In genomic region chrX:18471296-18471695, GRCh38 we compare ENCODE assay signal across 33 cellular contexts. TPM values are rescaled to one million over a fixed set of nuclear protein-coding genes. Genes with fewer than 3 reads are reported as not detected.
DNase-seq lines count a peak whose midpoint lies in the region; ATAC-seq, FAIRE-seq and TF ChIP-seq lines count a peak whose summit lies in the region.
"Had no signal": no experiment of that assay in that cellular context is flagged by ENCODE, and none has a peak within 500 bp of the region (broad histone marks: within the 10 kb centered on the region; RNA-seq: fewer than 3 reads in every experiment).

No MANE protein-coding gene starts in this region.

- no peaks in the 10 kb centered on the region for H3K9me3 ChIP-seq in endothelial cell of umbilical vein (replicated peaks; ENCODE audit: control insufficient read depth, insufficient read depth, low read length)
- H3K9me3 ChIP-seq in left lung: no peaks in the 10 kb centered on the region
- H3K9me3 ChIP-seq in pancreas: no peaks in the 10 kb centered on the region
- H3K9me3 ChIP-seq: A549; BE2C; BLaER1; BLaER1 treated with 17β-estradiol and CSF1 and Interleukin-3, amounts not matched to agents 10 nM and 100 nM; Caco-2 had no signal

- H2AFZ ChIP-seq in endothelial cell of umbilical vein (ENCODE audit: low read depth, low read length): no peak overlapping the region

- H3K36me3 ChIP-seq in endothelial cell of umbilical vein (ENCODE audit: control insufficient read depth in 2 of 2, extremely low read depth in 1 of 2, insufficient read depth in 2 of 2, low read length in 2 of 2): no peaks in the 10 kb centered on the region
- no peaks in the 10 kb centered on the region for H3K36me3 ChIP-seq in left lung
- H3K36me3 ChIP-seq in pancreas: no peaks in the 10 kb centered on the region
- H3K36me3 ChIP-seq: BE2C; BLaER1; BLaER1 treated with 17β-estradiol and CSF1 and Interleukin-3, amounts not matched to agents 10 nM and 100 nM had no signal

- H3K4me1 ChIP-seq in endothelial cell of umbilical vein (ENCODE audit: control insufficient read depth, extremely low read depth, insufficient read depth, low read length) (no peaks in the 10 kb centered on the region), left lung (no peaks in the 10 kb centered on the region), pancreas (no peaks in the 10 kb centered on the region)
- H3K4me1 ChIP-seq: BE2C; BLaER1; BLaER1 treated with 17β-estradiol and CSF1 and Interleukin-3, amounts not matched to agents 10 nM and 100 nM; Caco-2 had no signal

- H3K4me3 ChIP-seq in endothelial cell of umbilical vein (replicated peaks in 1 of 3; ENCODE audit: insufficient read depth in 1 of 3, low read depth in 1 of 3, low read length in 3 of 3) (no peak overlapping the region), left lung (no peak overlapping the region), pancreas (no peak overlapping the region)
- H3K4me3 ChIP-seq: A549; BLaER1; BLaER1 treated with 17β-estradiol and CSF1 and Interleukin-3, amounts not matched to agents 10 nM and 100 nM had no signal

- dilution Hi-C loops in endothelial cell of umbilical vein (cut with MboI; ENCODE audit: extremely low pct_ligation_motif_present, low sequenced_read_pairs): no loop called here

- TF ChIP-seq POLR2A in endothelial cell of umbilical vein (IDR thresholded peaks at IDR 0.05; ENCODE audit: low read depth, low read length): no peak

- H3K9ac ChIP-seq in endothelial cell of umbilical vein (replicated peaks; ENCODE audit: extremely low read depth, insufficient read depth, low read length): no peak overlapping the region
- H3K9ac ChIP-seq: BLaER1; BLaER1 treated with 17β-estradiol and CSF1 and Interleukin-3, amounts not matched to agents 10 nM and 100 nM had no signal

- no peak overlapping the region for H3K27ac ChIP-seq in endothelial cell of umbilical vein (ENCODE audit: insufficient read depth, low read depth, low read length)
- H3K27ac ChIP-seq in left lung: no peak overlapping the region
- no peak overlapping the region for H3K27ac ChIP-seq in pancreas
- H3K27ac ChIP-seq: 22Rv1; A549; BLaER1; BLaER1 treated with 17β-estradiol and CSF1 and Interleukin-3, amounts not matched to agents 10 nM and 100 nM; C4-2B had no signal

- CTCF ChIA-PET in endothelial cell of umbilical vein (lab: Charles Lee): no interaction called here

- peak; percentile 54 for ATAC-seq in left lung
- ATAC-seq in HG03159 (IDR thresholded peaks at IDR 0.05; ENCODE audit: unreplicated experiment): no peak
- ATAC-seq in pancreas: no peak
- ATAC-seq in GM19452 (IDR thresholded peaks at IDR 0.05; ENCODE audit: unreplicated experiment): no peak
- ATAC-seq: A549; CD8-positive, alpha-beta T cell had no signal

- TF ChIP-seq CTCF in endothelial cell of umbilical vein (IDR thresholded peaks at IDR 0.05; ENCODE audit: extremely low read depth in 1 of 2, insufficient read depth in 1 of 2, low read depth in 1 of 2, low read length in 2 of 2) (no peak), left lung (IDR thresholded peaks at IDR 0.05) (no peak), pancreas (IDR thresholded peaks at IDR 0.05) (no peak)

- H3K9me1 ChIP-seq in endothelial cell of umbilical vein (replicated peaks; ENCODE audit: control insufficient read depth, extremely low read depth, insufficient read depth, low read length): no peaks in the 10 kb centered on the region

- no peaks in the 10 kb centered on the region for H4K20me1 ChIP-seq in endothelial cell of umbilical vein (replicated peaks; ENCODE audit: control insufficient read depth, extremely low read depth, insufficient read depth, low read length)
- H4K20me1 ChIP-seq: BLaER1; BLaER1 treated with 17β-estradiol and CSF1 and Interleukin-3, amounts not matched to agents 10 nM and 100 nM had no signal

- DNase-seq in endothelial cell of umbilical vein (ENCODE audit: low read depth, low spot score): no peak
- no peak for DNase-seq in left lung
- no peak for DNase-seq in pancreas
- DNase-seq: 8988T; ACHN; AML-193; BE2C; C1 segment of cervical spinal cord; Caco-2; Calu3; CD4-positive, alpha-beta memory T cell; CD4-positive, alpha-beta T cell; CD4-positive, CD25-positive, alpha-beta regulatory T cell; CD8-positive, alpha-beta memory T cell; CD8-positive, alpha-beta T cell; COR-L47; DMS 273 treated with DMSO at 0.1 percent for 48 hours; DMS153; DMS53; DMS79; DMS79 treated with DMSO at 0.1 percent for 48 hours; DND-41; EL had no signal

- H3K79me2 ChIP-seq in endothelial cell of umbilical vein (ENCODE audit: control insufficient read depth, insufficient read depth, low read length): no peaks in the 10 kb centered on the region

- BruUV-seq in endothelial cell of umbilical vein (replicated peaks; lab: Mats Ljungman, UMichigan): no TSS peak

- peak; percentile 66 for FAIRE-seq in endothelial cell of umbilical vein (lab: Jason Lieb, UNC)
- peak; percentile 5 for FAIRE-seq in islet of Langerhans (lab: Jason Lieb, UNC)
- no peak for FAIRE-seq in pancreas (lab: Jason Lieb, UNC)
- FAIRE-seq: A204.1, D721Med had no signal

- POLR2A ChIA-PET in endothelial cell of umbilical vein (lab: Charles Lee): no interaction called here

- H3K4me2 ChIP-seq in endothelial cell of umbilical vein (ENCODE audit: insufficient read depth, low read length): no peak overlapping the region
- H3K4me2 ChIP-seq: A549; BLaER1; BLaER1 treated with 17β-estradiol and CSF1 and Interleukin-3, amounts not matched to agents 10 nM and 100 nM had no signal

- intact Hi-C loops in endothelial cell of umbilical vein (cut with micrococcal nuclease) (no loop called here), left lung (cut with DNase I) (no loop called here), pancreas (cut with DNase I) (no loop called here)

- WGBS in pancreas, 2 donors: 94 to 95% methylated on average over 2 of the region's 2 CpGs

- H3K27me3 ChIP-seq in endothelial cell of umbilical vein (ENCODE audit: control insufficient read depth in 2 of 2, insufficient read depth in 2 of 2, low read length in 2 of 2): no peaks in the 10 kb centered on the region
- no peaks in the 10 kb centered on the region for H3K27me3 ChIP-seq in left lung
- H3K27me3 ChIP-seq in pancreas: no peaks in the 10 kb centered on the region
- H3K27me3 ChIP-seq: BE2C had no signal

TF ChIP-seq in endothelial cell of umbilical vein, 7 proteins besides CTCF, POLR2A, EP300 and RAD21:
- TF ChIP-seq POLR2AphosphoS5 (IDR thresholded peaks at IDR 0.05; ENCODE audit: insufficient read depth, low read depth, low read length) (no peak), MYC (IDR thresholded peaks at IDR 0.05; ENCODE audit: low read depth, low read length) (no peak), EZH2 (IDR thresholded peaks at IDR 0.05; ENCODE audit: borderline replicate concordance, low read depth, low read length, severe bottlenecking) (no peak), FOS (IDR thresholded peaks at IDR 0.05; ENCODE audit: borderline replicate concordance, insufficient read depth, low read length) (no peak), JUN (IDR thresholded peaks at IDR 0.05; ENCODE audit: borderline replicate concordance, insufficient read depth, insufficient read length, low read depth) (no peak), MAX (IDR thresholded peaks at IDR 0.05; ENCODE audit: insufficient read depth, insufficient read length) (no peak), GATA2 (IDR thresholded peaks at IDR 0.05; ENCODE audit: insufficient read depth, insufficient read length, low read depth, low read length) (no peak)
TF ChIP-seq in endothelial cell of umbilical vein: peak in this region for 0.

RNA-seq across cellular contexts. Expression of gene CDKL5, which starts 45.9 kb away (rescaled TPM):
- total RNA-seq in endothelial cell of umbilical vein: 4.2 and 4.3 TPM in 2 replicates
- polyA plus RNA-seq in endothelial cell of umbilical vein: 1.2 and 1.5 TPM in 2 replicates
- 0.93 and 1.1 TPM in 2 replicates for polyA plus RNA-seq in endothelial cell of umbilical vein (2011; cell fraction: cytosol; rRNA removed)
- 3.2 and 4.3 TPM in 2 replicates for polyA plus RNA-seq in endothelial cell of umbilical vein (2011; cell fraction: nucleus; rRNA removed)
- 2.2 TPM in 2 replicates for polyA plus RNA-seq in endothelial cell of umbilical vein (2012)
- polyA minus RNA-seq in endothelial cell of umbilical vein: 6.7 and 8.9 TPM in 2 replicates
- polyA minus RNA-seq in endothelial cell of umbilical vein (2011; cell fraction: cytosol; rRNA and poly(A)+ RNA removed): 4.2 TPM
- 5.4 and 9.4 TPM in 2 replicates for polyA minus RNA-seq in endothelial cell of umbilical vein (2011; cell fraction: nucleus; rRNA and poly(A)+ RNA removed)
- 10 to 100 TPM; 27.1 to 37.6 TPM for total RNA-seq in left lung
- 10 to 100 TPM in 1 of 6 donors, 1 to 10 TPM in 5; 3.6 to 11.5 (median 4.7) TPM for total RNA-seq in pancreas
- 1 to 10 TPM in 1 of 2 donors, under 1 TPM in 1; 0.76 to 1.4 TPM for polyA plus RNA-seq in pancreas
